In the genomic region with DNA sequence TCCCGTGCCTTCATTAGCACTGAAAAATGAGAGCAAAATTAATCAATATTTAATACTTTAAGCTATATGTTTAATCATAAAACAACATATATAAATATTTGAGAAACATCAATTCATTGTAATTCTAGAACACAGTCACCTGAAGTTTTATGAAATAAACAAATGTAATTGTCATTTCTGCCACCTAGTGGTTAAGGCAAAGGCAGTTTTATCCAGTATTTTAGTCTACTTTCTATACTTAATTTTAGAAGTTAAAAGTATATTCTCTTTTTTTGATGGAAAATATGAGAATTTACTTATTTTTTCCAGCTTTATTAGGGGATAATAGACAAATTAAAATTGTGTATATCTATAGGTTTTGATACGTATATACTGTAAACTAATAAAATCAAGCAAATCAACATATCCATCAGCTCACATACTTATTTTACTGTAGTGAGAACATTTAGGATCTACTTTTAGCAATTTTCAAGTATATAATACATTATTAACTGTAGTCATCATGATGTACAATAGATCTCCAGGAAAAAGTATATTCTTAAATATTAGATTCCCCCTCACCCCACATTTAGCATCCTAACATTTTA, we compare ENCODE assay signal across 8 cellular contexts.
DNase-seq lines count a peak whose midpoint lies in the region; ATAC-seq and TF ChIP-seq lines count a peak whose summit lies in the region.

No MANE protein-coding gene starts in this region.

- POLR2A ChIA-PET in AG04449 (lab: Yijun Ruan, JAX): no interaction called here
- POLR2A ChIA-PET in RWPE1 (lab: Yijun Ruan, JAX; ENCODE audit: low non-redundant PET): no interaction called here

- no peak overlapping the region for H3K4me3 ChIP-seq in AG04449 (ENCODE audit: low read depth, low read length)

- H3K27ac ChIP-seq in RWPE1: no peak overlapping the region

- TF ChIP-seq CTCF in AG04449 (IDR thresholded peaks at IDR 0.05; ENCODE audit: insufficient read depth, low read length, missing control alignments) (peak; percentile 20), GM12873 (IDR thresholded peaks at IDR 0.05; ENCODE audit: insufficient read depth, low read depth, low read length, missing control alignments) (peak; percentile 40), RWPE1 (conservative IDR thresholded peaks at IDR 0.05; ENCODE audit: low read depth) (peak; percentile 72)

- no peak for DNase-seq in AG04449 (ENCODE audit: low read depth, low spot score)
- peak; percentile 32 for DNase-seq in RWPE1 (ENCODE audit: low spot score)
- DNase-seq in iPS-NIHi11 (ENCODE audit: low spot score): peak; percentile 31
- no peak for DNase-seq in ecto neural progenitor cell (ENCODE audit: low spot score)

- CTCF ChIA-PET in AG04449 (lab: Yijun Ruan, JAX): interaction anchor here (0.7 to 3.8 kb wide), 41 partner anchors 8 to 503 kb away, joined by 3 to 24 read pairs (median 4); a partner anchor contains a TSS
- CTCF ChIA-PET in RWPE1 (lab: Yijun Ruan, JAX): interaction anchor here (0.6 to 1.4 kb wide), 16 partner anchors 9 to 521 kb away, joined by 3 to 5 read pairs (median 4); no protein-coding TSS in a partner anchor

- ATAC-seq in GM18868 (IDR thresholded peaks at IDR 0.05; ENCODE audit: unreplicated experiment) (no peak), GM21737 (IDR thresholded peaks at IDR 0.05; ENCODE audit: unreplicated experiment) (no peak), GM21825 (IDR thresholded peaks at IDR 0.05; ENCODE audit: unreplicated experiment) (no peak)

Comparison
In these comparisons a context has a peak if more than half of its experiments do, and no peak if none do; other contexts are left out.
1. DNase-seq: peak in RWPE1 (single experiment) and iPS-NIHi11 (single experiment); none in AG04449 (single experiment) and ecto neural progenitor cell (single experiment).
2. CTCF ChIP-seq: peak in every context shown above with its lines; median percentile 72 in RWPE1; 40 in GM12873; 20 in AG04449.